Comparison of ENCODE assay signal across 18 cellular contexts in the genomic region with DNA sequence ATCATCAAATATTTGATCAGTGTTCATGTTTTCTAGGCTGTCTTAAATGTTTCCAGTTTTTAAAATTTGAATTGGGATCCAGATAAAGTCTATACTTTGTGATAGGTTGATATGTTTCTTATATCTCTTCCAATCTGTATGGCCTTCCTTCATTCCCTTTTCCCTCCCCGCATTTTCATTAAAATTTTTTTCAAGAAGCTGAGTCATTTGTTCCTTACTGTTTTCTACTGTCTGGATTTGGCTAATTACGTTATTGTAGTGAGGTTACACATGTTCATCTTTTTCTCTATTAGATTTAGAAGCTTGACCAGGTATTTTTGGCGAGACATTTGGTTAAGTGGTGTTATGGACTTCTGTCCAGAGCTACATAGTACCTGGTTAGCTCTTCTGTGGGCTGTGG.
"Had no signal": no experiment of that assay in that cellular context is flagged by ENCODE, and none has a peak within 500 bp of the region (broad histone marks: within the 10 kb centered on the region; RNA-seq: fewer than 3 reads in every experiment).

No MANE protein-coding gene starts in this region.

- ATAC-seq: gastrocnemius medialis; left lobe of liver; naive thymus-derived CD8-positive, alpha-beta T cell; pancreas; right cardiac atrium; stimulated activated naive CD8-positive, alpha-beta T cell treated with anti-CD3 and anti-CD28 coated beads, Interleukin-15, Interleukin-2, amounts not matched to agents 100 U/mL and 50 U/mL, for 24 hours had no signal

- H3K4me3 Mint-ChIP-seq: naive thymus-derived CD8-positive, alpha-beta T cell; neural progenitor cell; type B pancreatic cell had no signal

- H3K27ac Mint-ChIP-seq: neural progenitor cell, type B pancreatic cell had no signal

- H3K27me3 Mint-ChIP-seq: naive thymus-derived CD8-positive, alpha-beta T cell; progenitor cell of endocrine pancreas; type B pancreatic cell had no signal

- H3K9me3 Mint-ChIP-seq: naive thymus-derived CD8-positive, alpha-beta T cell; neural progenitor cell; type B pancreatic cell had no signal

- DNase-seq: cortex of kidney; dorsolateral prefrontal cortex; effector CD8-positive, alpha-beta T cell; gastrocnemius medialis; islet precursor cell; mammary epithelial cell; naive thymus-derived CD8-positive, alpha-beta T cell; nucleus accumbens; pancreas; right cardiac atrium; small intestine; stimulated activated CD4-positive, alpha-beta T cell treated with anti-CD3 and anti-CD28 coated beads, Interleukin-2, amount 100 ng/mL, for 48 hours; stimulated activated naive CD8-positive, alpha-beta T cell treated with anti-CD3 and anti-CD28 coated beads, Interleukin-15, Interleukin-2, amounts not matched to agents 100 U/mL and 50 U/mL, for 24 hours; thyroid gland had no signal

- H3K4me1 Mint-ChIP-seq: neural progenitor cell had no signal
